1 cellular context compared by ENCODE assay signal in genomic region chr10:97327348-97328294, GRCh38.
TF ChIP-seq lines count a peak whose summit lies in the region.

No MANE protein-coding gene starts in this region.

TF ChIP-seq in IMR-90, 13 proteins besides CTCF, POLR2A, EP300 and RAD21 (continued from another document):
- TF ChIP-seq CHD1 (IDR thresholded peaks at IDR 0.05; ENCODE audit: low read depth, low read length) (no peak), MXI1 (IDR thresholded peaks at IDR 0.05; ENCODE audit: borderline replicate concordance, low read depth, low read length) (no peak), CEBPB (IDR thresholded peaks at IDR 0.05; ENCODE audit: low read depth, low read length) (no peak), NFE2L2 (IDR thresholded peaks at IDR 0.05; ENCODE audit: low read depth, low read length) (no peak)
- TF ChIP-seq, protein P1, sequence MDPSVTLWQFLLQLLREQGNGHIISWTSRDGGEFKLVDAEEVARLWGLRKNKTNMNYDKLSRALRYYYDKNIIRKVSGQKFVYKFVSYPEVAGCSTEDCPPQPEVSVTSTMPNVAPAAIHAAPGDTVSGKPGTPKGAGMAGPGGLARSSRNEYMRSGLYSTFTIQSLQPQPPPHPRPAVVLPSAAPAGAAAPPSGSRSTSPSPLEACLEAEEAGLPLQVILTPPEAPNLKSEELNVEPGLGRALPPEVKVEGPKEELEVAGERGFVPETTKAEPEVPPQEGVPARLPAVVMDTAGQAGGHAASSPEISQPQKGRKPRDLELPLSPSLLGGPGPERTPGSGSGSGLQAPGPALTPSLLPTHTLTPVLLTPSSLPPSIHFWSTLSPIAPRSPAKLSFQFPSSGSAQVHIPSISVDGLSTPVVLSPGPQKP (IDR thresholded peaks at IDR 0.05; ENCODE audit: borderline replicate concordance, low read depth, low read length), result no peak
- TF ChIP-seq, protein P2, sequence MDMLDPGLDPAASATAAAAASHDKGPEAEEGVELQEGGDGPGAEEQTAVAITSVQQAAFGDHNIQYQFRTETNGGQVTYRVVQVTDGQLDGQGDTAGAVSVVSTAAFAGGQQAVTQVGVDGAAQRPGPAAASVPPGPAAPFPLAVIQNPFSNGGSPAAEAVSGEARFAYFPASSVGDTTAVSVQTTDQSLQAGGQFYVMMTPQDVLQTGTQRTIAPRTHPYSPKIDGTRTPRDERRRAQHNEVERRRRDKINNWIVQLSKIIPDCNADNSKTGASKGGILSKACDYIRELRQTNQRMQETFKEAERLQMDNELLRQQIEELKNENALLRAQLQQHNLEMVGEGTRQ (IDR thresholded peaks at IDR 0.05; ENCODE audit: low read depth, low read length), result no peak
